In genomic region chr14:93915070-93915705, GRCh38 we compare ENCODE assay signal across 32 cellular contexts. TPM values are rescaled to one million over a fixed set of nuclear protein-coding genes. Genes with fewer than 3 reads are reported as not detected.
"Had no signal": no experiment of that assay in that cellular context is flagged by ENCODE, and none has a peak within 500 bp of the region (broad histone marks: within the 10 kb centered on the region; RNA-seq: fewer than 3 reads in every experiment).

No MANE protein-coding gene starts in this region.

- H3K4me3 ChIP-seq: coronary artery, dorsolateral prefrontal cortex, esophagus squamous epithelium, gastrocnemius medialis, heart right ventricle, left lung, lower lobe of right lung, mucosa of descending colon had no signal

- ATAC-seq: esophagus mucosa, left cardiac atrium, left lung, mucosa of descending colon had no signal

- FAIRE-seq: colon, endothelial cell of umbilical vein, islet of Langerhans, keratinocyte had no signal

- H3K4me3 Mint-ChIP-seq: mesothelial cell of epicardium had no signal

- H3K36me3 ChIP-seq: esophagus squamous epithelium, heart right ventricle, left lung, lower lobe of right lung had no signal

- H3K27ac Mint-ChIP-seq: mesothelial cell of epicardium had no signal

- H3K4me1 Mint-ChIP-seq: mesothelial cell of epicardium had no signal

- H3K4me1 ChIP-seq: gastrocnemius medialis, heart right ventricle, left lung, lower lobe of right lung had no signal

- H3K36me3 Mint-ChIP-seq: mesothelial cell of epicardium had no signal

- H3K9me3 ChIP-seq: gastrocnemius medialis, left lung, lower lobe of right lung, mucosa of descending colon had no signal

- H3K27ac ChIP-seq: coronary artery, dorsolateral prefrontal cortex, esophagus squamous epithelium, gastrocnemius medialis, heart right ventricle, left lung, lower lobe of right lung had no signal

- DNase-seq: dermis blood vessel endothelial cell; dorsolateral prefrontal cortex; effector CD4-positive, alpha-beta T cell; effector memory CD4-positive, alpha-beta T cell; esophagus squamous epithelium; foreskin fibroblast; foreskin melanocyte; gastrocnemius medialis; glutamatergic neuron; head of caudate nucleus; heart right ventricle; hippocampal formation; left cardiac atrium; left ventricle myocardium superior; lower lobe of right lung; mesenchymal stem cell had no signal

- H3K27me3 ChIP-seq: dorsolateral prefrontal cortex, esophagus squamous epithelium, gastrocnemius medialis had no signal

RNA-seq across cellular contexts. Expression of gene FAM181A, which starts 12.0 kb away (rescaled TPM):
- total RNA-seq: dermis blood vessel endothelial cell, endothelial cell of umbilical vein, epithelial cell of proximal tubule, esophagus mucosa, esophagus squamous epithelium, gastrocnemius medialis, glomerular endothelial cell, heart right ventricle, kidney epithelial cell, left cardiac atrium, left ventricle myocardium superior, lower leg skin, lung microvascular endothelial cell, mesenteric fat pad, mesothelial cell of epicardium, mucosa of descending colon, myocyte had no signal
- polyA plus RNA-seq: endothelial cell of umbilical vein, heart right ventricle had no signal
